Comparison of ENCODE assay signal across 1 cellular context in genomic region chr1:205620269-205620668, GRCh38.
TF ChIP-seq lines count a peak whose summit lies in the region.

No MANE protein-coding gene starts in this region.

TF ChIP-seq in WTC11, 78 proteins besides CTCF, POLR2A, EP300 and RAD21:
- TF ChIP-seq JUN (CRISPR knock-in tag; IDR thresholded peaks at IDR 0.05) (no peak), PRDM15 (CRISPR knock-in tag; IDR thresholded peaks at IDR 0.05) (no peak), SP1 (CRISPR knock-in tag; conservative IDR thresholded peaks at IDR 0.05) (no peak), CREM (CRISPR knock-in tag; IDR thresholded peaks at IDR 0.05) (no peak), TP53 (CRISPR knock-in tag; IDR thresholded peaks at IDR 0.05) (no peak), USF2 (CRISPR knock-in tag; IDR thresholded peaks at IDR 0.05) (no peak), ZNF416 (CRISPR knock-in tag; IDR thresholded peaks at IDR 0.05) (no peak), GABPB1 (CRISPR knock-in tag; IDR thresholded peaks at IDR 0.05) (no peak), FOXP1 (CRISPR knock-in tag; IDR thresholded peaks at IDR 0.05; ENCODE audit: borderline replicate concordance) (no peak), KAT7 (CRISPR knock-in tag; IDR thresholded peaks at IDR 0.05; ENCODE audit: borderline replicate concordance) (no peak), ZNF425 (CRISPR knock-in tag; conservative IDR thresholded peaks at IDR 0.05) (no peak), IRF2 (CRISPR knock-in tag; IDR thresholded peaks at IDR 0.05; ENCODE audit: borderline replicate concordance, low read depth) (no peak), ZNF219 (CRISPR knock-in tag; IDR thresholded peaks at IDR 0.05; ENCODE audit: borderline replicate concordance) (no peak), FOXK1 (CRISPR knock-in tag; IDR thresholded peaks at IDR 0.05) (no peak), EMX1 (CRISPR knock-in tag; IDR thresholded peaks at IDR 0.05) (no peak), ZNF138 (CRISPR knock-in tag; conservative IDR thresholded peaks at IDR 0.05) (no peak), CREB1 (CRISPR knock-in tag; IDR thresholded peaks at IDR 0.05) (no peak), ZNF512 (CRISPR knock-in tag; IDR thresholded peaks at IDR 0.05; ENCODE audit: borderline replicate concordance) (no peak), AR (CRISPR knock-in tag; IDR thresholded peaks at IDR 0.05) (no peak), FOXP4 (CRISPR knock-in tag; IDR thresholded peaks at IDR 0.05) (no peak)
